ENCODE assay signal across 12 cellular contexts in the genomic region with DNA sequence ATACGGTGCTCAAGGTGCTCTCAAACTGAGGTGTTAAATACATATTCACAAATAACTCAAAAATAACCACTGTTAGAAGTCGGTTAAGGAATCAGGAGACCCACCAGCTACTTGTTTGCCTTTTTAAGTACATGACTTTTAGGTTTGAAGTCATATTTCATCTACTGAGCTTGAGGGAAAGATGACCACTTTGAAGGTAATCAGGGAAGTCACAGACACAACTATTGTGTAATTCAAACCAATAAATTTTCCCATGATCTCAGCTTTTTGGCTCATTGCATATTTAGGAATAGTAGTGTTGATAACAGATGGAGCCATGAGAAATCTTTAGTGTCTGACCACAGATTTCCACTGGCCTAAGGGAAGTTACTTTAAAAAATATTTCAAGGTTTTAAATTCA. TPM values are rescaled to one million over a fixed set of nuclear protein-coding genes. Genes with fewer than 3 reads are reported as not detected.
DNase-seq lines count a peak whose midpoint lies in the region; ATAC-seq and TF ChIP-seq lines count a peak whose summit lies in the region.
"Had no signal": no experiment of that assay in that cellular context is flagged by ENCODE, and none has a peak within 500 bp of the region (broad histone marks: within the 10 kb centered on the region; RNA-seq: fewer than 3 reads in every experiment).

No MANE protein-coding gene starts in this region.

- H4K20me1 ChIP-seq in SK-N-SH (ENCODE audit: insufficient read depth) = no peaks in the 10 kb centered on the region; the same call in 1 of the 2 replicates
- no peaks in the 10 kb centered on the region for H4K20me1 ChIP-seq in HCT116 (ENCODE audit: insufficient read depth)

- RAD21 ChIA-PET in HCT116 (lab: Charles Lee; ENCODE audit: low non-redundant PET in 1 of 2, low total read pairs in 2 of 2, uncharacterized antibody in 2 of 2, unreplicated experiment in 2 of 2) = no interaction called here

- no peak overlapping the region for H3K9ac ChIP-seq in SK-N-SH
- no peak overlapping the region for H3K9ac ChIP-seq in HCT116 (ENCODE audit: low read length)
- no peak overlapping the region for H3K9ac ChIP-seq in SK-N-MC (ENCODE audit: insufficient read length)

- no peaks in the 10 kb centered on the region for H3K36me3 Mint-ChIP-seq in natural killer cell

- CTCF ChIA-PET in SK-N-SH (lab: Yijun Ruan, JAX) = interaction anchor here (1.1 to 3.0 kb wide), 3 partner anchors 103 to 502 kb away, joined by 5 to 10 read pairs (median 6); no protein-coding TSS in a partner anchor
- CTCF ChIA-PET in HCT116 (lab: Charles Lee) = no interaction called here

- H3K27ac ChIP-seq in SK-N-SH (ENCODE audit: low read depth in 2 of 2, low read length in 1 of 2) (peak overlapping the region in 1 of 2 experiments; percentile 97; a peak in 2 of 4 replicates), HCT116 (ENCODE audit: low read depth, low read length) (no peak overlapping the region), SK-N-MC (no peak overlapping the region)
- H3K27ac ChIP-seq: foreskin keratinocyte, lower lobe of right lung had no signal

- peaks cover 40 to 50% of the 10 kb centered on the region in 2 donors for H3K27me3 Mint-ChIP-seq in natural killer cell (ENCODE audit: low read depth in 2 of 2)

- H3K9me2 ChIP-seq in SK-N-SH (no peaks in the 10 kb centered on the region), HCT116 (ENCODE audit: insufficient read depth) (no peaks in the 10 kb centered on the region)

- TF ChIP-seq EP300 in SK-N-SH (IDR thresholded peaks at IDR 0.05; ENCODE audit: borderline replicate concordance in 1 of 2, low read depth in 1 of 2, low read length in 1 of 2) = no peak

- DNase-seq in SK-N-SH (no peak), HCT116 (ENCODE audit: low read depth, low spot score) (no peak), SK-N-MC (ENCODE audit: low read depth, low spot score) (no peak), natural killer cell (no peak), ecto neural progenitor cell (ENCODE audit: low spot score) (no peak)
- DNase-seq in stimulated activated CD8-positive, alpha-beta memory T cell treated with anti-CD3 and anti-CD28 coated beads, Interleukin-4, amount 100 ng/mL, for 48 hours = no peak
- DNase-seq: effector CD8-positive, alpha-beta T cell; foreskin keratinocyte; lower lobe of right lung had no signal

- TF ChIP-seq RAD21 in SK-N-SH (IDR thresholded peaks at IDR 0.05; ENCODE audit: low read length) (no peak), HCT116 (IDR thresholded peaks at IDR 0.05; ENCODE audit: low read depth) (no peak)

- H3K4me2 ChIP-seq in SK-N-SH (no peak overlapping the region), HCT116 (ENCODE audit: low read length) (peak overlapping the region; percentile 91; the same call in 1 of the 2 replicates)

- H3K9me3 Mint-ChIP-seq in natural killer cell = no peaks in the 10 kb centered on the region

- TF ChIP-seq CTCF in SK-N-SH (IDR thresholded peaks at IDR 0.05) (no peak), HCT116 (IDR thresholded peaks at IDR 0.05 in 2 of 3, conservative IDR thresholded peaks at IDR 0.05 in 1 of 3; ENCODE audit: borderline replicate concordance in 1 of 3, insufficient read depth in 1 of 3, low read depth in 2 of 3, low read length in 2 of 3) (no peak), natural killer cell (IDR thresholded peaks at IDR 0.05) (no peak)

- H3K27me3 ChIP-seq in SK-N-SH (ENCODE audit: insufficient read depth) = no peaks in the 10 kb centered on the region
- H3K27me3 ChIP-seq in HCT116 (ENCODE audit: insufficient read depth, low read length) = no peaks in the 10 kb centered on the region

- peak overlapping the region; percentile 93 for H3K4me3 Mint-ChIP-seq in natural killer cell

- peaks cover 16% of the 10 kb centered on the region for H3F3A ChIP-seq in SK-N-SH (replicated peaks; ENCODE audit: insufficient read depth)

- H3K4me1 ChIP-seq in SK-N-SH (ENCODE audit: control insufficient read depth in 1 of 2, insufficient read depth in 2 of 2, low read depth in 1 of 2, low read length in 1 of 2) (peaks cover 3 to 11% of the 10 kb centered on the region in 2 experiments; a peak in 3 of 4 replicates), HCT116 (ENCODE audit: control insufficient read depth in 1 of 2, insufficient read depth in 2 of 2, low read length in 2 of 2) (peaks cover 0 to 28% of the 10 kb centered on the region in 2 experiments; a peak in 2 of 4 replicates)
- H3K4me1 ChIP-seq: foreskin keratinocyte had no signal

- intact Hi-C loops in HCT116 (cut with micrococcal nuclease) = loop anchor here (10.0 kb wide), 1 partner anchor 206 kb away; no protein-coding TSS in a partner anchor
- intact Hi-C loops in natural killer cell (cut with micrococcal nuclease) = no loop called here

- BruUV-seq in HCT116 (replicated peaks; lab: Mats Ljungman, UMichigan) = no TSS peak

- no peak for TF ChIP-seq POLR2A in HCT116 (IDR thresholded peaks at IDR 0.05; ENCODE audit: borderline replicate concordance, extremely low read depth, insufficient read depth, insufficient read length)

- no peak overlapping the region for H3K27ac Mint-ChIP-seq in natural killer cell

- 84% methylated on average over 2 of the region's 2 CpGs for WGBS in SK-N-SH (ENCODE audit: low lambda C conversion rate)

- H3K4me3 ChIP-seq in SK-N-SH (ENCODE audit: low read depth in 2 of 2, low read length in 1 of 2) (no peak overlapping the region), HCT116 (replicated peaks in 1 of 2; ENCODE audit: low read depth in 1 of 2, low read length in 2 of 2) (no peak overlapping the region), SK-N-MC (0 out of 2 replicates have a peak overlapping the region, but pooled peaks have one; percentile 97)

- H2AFZ ChIP-seq in SK-N-SH (ENCODE audit: low read depth) (peak overlapping the region; percentile 15; the same call in 1 of the 2 replicates), HCT116 (ENCODE audit: low read depth, low read length, poor library complexity, severe bottlenecking) (no peak overlapping the region)

- H3K4me1 Mint-ChIP-seq in natural killer cell = peaks cover 65 to 76% of the 10 kb centered on the region in 2 donors

- ATAC-seq in SK-N-SH treated with all-trans-retinoic acid at 6 μM for 48 hours = no peak
- no peak for ATAC-seq in HCT116
- ATAC-seq in natural killer cell = no peak
- no peak for ATAC-seq in GM18870 (IDR thresholded peaks at IDR 0.05; ENCODE audit: unreplicated experiment)
- ATAC-seq: foreskin keratinocyte, lower lobe of right lung had no signal

- H3K36me3 ChIP-seq in SK-N-SH (replicated peaks in 1 of 2; ENCODE audit: control insufficient read depth in 1 of 2, insufficient read depth in 2 of 2, low read length in 1 of 2) (peaks cover 2 to 4% of the 10 kb centered on the region in 2 experiments), HCT116 (ENCODE audit: control insufficient read depth in 1 of 2, insufficient read depth in 2 of 2, low read length in 2 of 2) (no peaks in the 10 kb centered on the region), SK-N-MC (ENCODE audit: insufficient read depth, low read length) (peaks cover 16% of the 10 kb centered on the region)
- H3K36me3 ChIP-seq: lower lobe of right lung had no signal

- POLR2A ChIA-PET in SK-N-SH (lab: Yijun Ruan, JAX) (interaction anchor here (0.7 kb wide), 1 partner anchor 566 kb away, joined by 4 read pairs; no protein-coding TSS in a partner anchor), HCT116 (lab: Charles Lee) (no interaction called here)

- H3K9me3 ChIP-seq in SK-N-SH (no peaks in the 10 kb centered on the region), HCT116 (ENCODE audit: control insufficient read depth in 1 of 2, insufficient read depth in 1 of 2, low read depth in 1 of 2, low read length in 2 of 2) (no peaks in the 10 kb centered on the region), SK-N-MC (ENCODE audit: low read depth, low read length) (no peaks in the 10 kb centered on the region)
- H3K9me3 ChIP-seq: lower lobe of right lung had no signal

- H3K79me2 ChIP-seq in SK-N-SH (ENCODE audit: insufficient read depth) (peaks cover 49% of the 10 kb centered on the region), HCT116 (ENCODE audit: insufficient read depth, low read length) (peaks cover 32% of the 10 kb centered on the region)

TF ChIP-seq in SK-N-SH, 30 proteins besides CTCF, POLR2A, EP300 and RAD21 (continues in another document):
- TF ChIP-seq SMC3 (IDR thresholded peaks at IDR 0.05; ENCODE audit: low read depth, low read length) (no peak), POLR2AphosphoS5 (IDR thresholded peaks at IDR 0.05; ENCODE audit: low read depth, low read length) (no peak), FOSL2 (IDR thresholded peaks at IDR 0.05; ENCODE audit: borderline replicate concordance, low read depth) (no peak)

TF ChIP-seq in SK-N-SH treated with all-trans-retinoic acid at 6 μM for 48 hours, 23 proteins besides CTCF, POLR2A, EP300 and RAD21 (continues in another document):
- no peak for TF ChIP-seq ZC3H10 (CRISPR knock-in tag; IDR thresholded peaks at IDR 0.05)
- TF ChIP-seq TOX (CRISPR knock-in tag; IDR thresholded peaks at IDR 0.05; ENCODE audit: borderline replicate concordance) = no peak
- TF ChIP-seq ZNF8 (CRISPR knock-in tag; IDR thresholded peaks at IDR 0.05) = no peak

TF ChIP-seq in HCT116, 20 proteins besides CTCF, POLR2A, EP300 and RAD21 (continues in another document):
- TF ChIP-seq SP1 (IDR thresholded peaks at IDR 0.05; ENCODE audit: low read depth) (no peak), JUND (IDR thresholded peaks at IDR 0.05) (no peak), MAX (IDR thresholded peaks at IDR 0.05) (no peak)

RNA-seq across cellular contexts. Expression of gene RSRC1, which starts 1.3 kb away (rescaled TPM):
- polyA plus RNA-seq in SK-N-SH (2012; rRNA removed) = 4.4 and 4.5 TPM in 2 replicates
- polyA plus RNA-seq in SK-N-SH (2012; cell fraction: cytosol; rRNA removed) = 8.6 and 10.9 TPM in 2 replicates
- polyA plus RNA-seq in SK-N-SH (2012; cell fraction: nucleus; rRNA removed) = 2.7 and 5.1 TPM in 2 replicates
- total RNA-seq in HCT116 (2021; ENCODE audit: unreplicated experiment) (37.1 TPM), natural killer cell (10 to 100 TPM; 37.3 to 41.1 (median 37.6) TPM)
- polyA plus RNA-seq in HCT116 (2012) = 17.0 and 20.4 TPM in 2 replicates

RNA-seq across cellular contexts. Expression of gene SHOX2, which starts 2.4 kb away (rescaled TPM):
- 17.1 and 20.2 TPM in 2 replicates for polyA plus RNA-seq in SK-N-SH (2012; rRNA removed)
- 10.8 and 11.8 TPM in 2 replicates for polyA plus RNA-seq in SK-N-SH (2012; cell fraction: cytosol; rRNA removed)
- 81.5 and 86.0 TPM in 2 replicates for polyA plus RNA-seq in SK-N-SH (2012; cell fraction: nucleus; rRNA removed)
- total RNA-seq in HCT116 (2021; ENCODE audit: unreplicated experiment) (9.4 TPM), natural killer cell (not detected)
- 5.2 and 5.4 TPM in 2 replicates for polyA plus RNA-seq in HCT116 (2012)
- total RNA-seq: foreskin keratinocyte; T-helper 1 cell treated with Interleukin-12 subunit alpha and Interleukin-12 subunit beta and Interleukin-4 antibody, amounts not matched to agents 30 ng/mL and 1 ng/mL, for 36 hours had no signal
- polyA plus RNA-seq: foreskin keratinocyte had no signal

Comparison
In these comparisons a context has a peak if more than half of its experiments do, and no peak if none do; other contexts are left out.
1. RNA of gene SHOX2, which starts 2.4 kb away (total RNA-seq): 9.4 TPM in HCT116 (single experiment); not detected in natural killer cell; every median in the first group is over 10 times any median in the second.